17 cellular contexts compared by ENCODE assay signal in genomic region chr11:79456501-79456900, GRCh38. TPM values are rescaled to one million over a fixed set of nuclear protein-coding genes. Genes with fewer than 3 reads are reported as not detected.
"Had no signal": no experiment of that assay in that cellular context is flagged by ENCODE, and none has a peak within 500 bp of the region (broad histone marks: within the 10 kb centered on the region; RNA-seq: fewer than 3 reads in every experiment).

No MANE protein-coding gene starts in this region.

- H3K36me3 Mint-ChIP-seq: naive thymus-derived CD8-positive, alpha-beta T cell had no signal

- ATAC-seq: foreskin keratinocyte; left colon; mucosa of descending colon; naive thymus-derived CD8-positive, alpha-beta T cell; sciatic nerve had no signal

- H2AFZ ChIP-seq: hepatocyte had no signal

- H3K4me1 Mint-ChIP-seq: central memory CD8-positive, alpha-beta T cell; naive thymus-derived CD8-positive, alpha-beta T cell had no signal

- H3K4me2 ChIP-seq: hepatocyte had no signal

- H3K9me3 ChIP-seq: esophagus squamous epithelium, mucosa of descending colon had no signal

- H3K4me3 ChIP-seq: dorsolateral prefrontal cortex, esophagus squamous epithelium, hepatocyte, mucosa of descending colon, skin epidermis had no signal

- H3K27me3 ChIP-seq: foreskin keratinocyte had no signal

- H3K27ac Mint-ChIP-seq: naive thymus-derived CD8-positive, alpha-beta T cell had no signal

- H3K4me3 Mint-ChIP-seq: central memory CD8-positive, alpha-beta T cell; naive thymus-derived CD8-positive, alpha-beta T cell had no signal

- H3K36me3 ChIP-seq: esophagus squamous epithelium had no signal

- H3K27ac ChIP-seq: dorsolateral prefrontal cortex, epithelial cell of prostate, esophagus squamous epithelium, foreskin keratinocyte, hepatocyte, skin epidermis had no signal

- DNase-seq: cortex of kidney; dorsolateral prefrontal cortex; effector CD8-positive, alpha-beta T cell; esophagus squamous epithelium; foreskin keratinocyte; left colon; mammary epithelial cell; mucosa of descending colon; naive thymus-derived CD8-positive, alpha-beta T cell; posterior cingulate gyrus; stimulated activated CD4-positive, alpha-beta T cell treated with anti-CD3 and anti-CD28 coated beads, Interleukin-12 subunit alpha, Interleukin-12 subunit beta, amount 100 ng/mL, for 4 hours; stimulated activated naive CD4-positive, alpha-beta T cell treated with Interleukin-2 at 50 U/mL for 16 hours had no signal

RNA-seq across cellular contexts. Expression of gene TENM4, which starts 15.7 kb away (rescaled TPM):
- total RNA-seq: naive thymus-derived CD8-positive, alpha-beta T cell had no signal
- polyA plus RNA-seq: naive thymus-derived CD8-positive, alpha-beta T cell had no signal
